8 cellular contexts compared by ENCODE assay signal in the genomic region with DNA sequence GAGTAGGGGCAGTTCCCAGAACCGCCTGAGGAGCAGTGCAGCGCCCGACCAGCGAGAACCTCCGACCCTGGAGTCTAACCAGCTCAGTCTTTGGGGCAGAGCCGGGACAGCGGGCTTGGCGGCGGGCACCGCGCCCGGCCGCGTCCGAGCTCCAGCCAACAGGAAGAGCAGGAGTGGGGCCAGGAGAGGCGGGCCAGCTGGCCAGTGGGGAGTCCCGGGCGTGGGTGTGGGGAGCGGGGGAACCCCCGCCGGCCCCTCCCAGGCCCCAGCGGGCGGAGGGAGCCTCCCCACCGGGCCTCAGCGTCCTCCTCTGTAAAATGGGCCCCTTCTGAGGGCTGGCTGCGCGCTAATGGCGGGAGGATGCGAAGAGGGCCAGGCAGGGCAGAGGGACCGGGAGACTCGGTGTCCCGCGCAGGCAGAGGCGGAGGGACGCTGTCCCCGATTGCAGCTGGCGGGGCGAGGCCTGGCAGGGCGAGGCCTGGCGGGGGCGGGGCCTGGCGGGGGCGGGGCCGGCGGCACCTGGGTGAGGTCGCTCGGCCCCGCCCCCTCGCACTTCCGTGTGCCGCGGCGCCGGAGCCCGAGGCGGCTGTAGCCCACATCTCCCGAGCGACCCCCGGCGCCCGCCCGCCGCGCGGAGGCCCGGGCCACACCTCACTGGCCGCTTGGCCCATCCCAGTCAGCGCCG. TPM values are rescaled to one million over a fixed set of nuclear protein-coding genes. Genes with fewer than 3 reads are reported as not detected.
DNase-seq lines count a peak whose midpoint lies in the region; ATAC-seq, FAIRE-seq and TF ChIP-seq lines count a peak whose summit lies in the region.

A gene (plus strand): TSS at position 550 of the 685 bp plus-strand sequence. CDS start 17,214 bp downstream, outside the sequence.

- peak within 1 kb of the TSS; percentile 60; the same call in 1 of the 2 replicates for H2AFZ ChIP-seq in H1 (ENCODE audit: low read length)

- no peak within 1 kb of the TSS for H2BK5ac ChIP-seq in H1 (ENCODE audit: low read depth, low read length)

- no peak within 1 kb of the TSS for H4K91ac ChIP-seq in H1 (replicated peaks; ENCODE audit: insufficient read length, low read length)

- H3K4ac ChIP-seq in H1 (replicated peaks; ENCODE audit: insufficient read length, low read depth, low read length), result no peak within 1 kb of the TSS

- no peak within 1 kb of the TSS for H2BK120ac ChIP-seq in H1 (replicated peaks; ENCODE audit: low read depth, low read length)

- peaks cover 3 to 8% of the 10 kb centered on the region in 2 experiments for H4K20me1 ChIP-seq in H1 (replicated peaks in 1 of 2; ENCODE audit: control insufficient read depth in 1 of 2, insufficient read depth in 2 of 2, low read length in 2 of 2)

- no peaks in the 10 kb centered on the region for H3K36me3 ChIP-seq in H1 (ENCODE audit: control insufficient read depth in 2 of 4, insufficient read depth in 4 of 4, low read length in 3 of 4)

- TF ChIP-seq RAD21 in H1 (IDR thresholded peaks at IDR 0.05 in 1 of 2, conservative IDR thresholded peaks at IDR 0.05 in 1 of 2; ENCODE audit: low read depth in 2 of 2, low read length in 2 of 2), result peak; percentile 35

- H3K4me3 ChIP-seq in H1 (ENCODE audit: extremely low read depth in 1 of 4, insufficient read depth in 2 of 4, low read depth in 3 of 4, low read length in 4 of 4), result peak within 1 kb of the TSS; percentile 85 to 94 (median 92)

- peak; percentile 43 for ATAC-seq in HG03095 (IDR thresholded peaks at IDR 0.05; ENCODE audit: unreplicated experiment)

- CTCF ChIA-PET in activated CD8-positive, alpha-beta memory T cell treated with anti-CD3 and anti-CD28 coated beads for 36 hours (lab: Charles Lee), result interaction anchor here (0.5 to 1.9 kb wide), 2 partner anchors 35 to 57 kb away, joined by 3 to 7 read pairs; no protein-coding TSS in a partner anchor
- CTCF ChIA-PET in H1 (lab: Charles Lee; ENCODE audit: partially characterized antibody), result interaction anchor here (0.7 to 4.0 kb wide), 14 partner anchors 9 to 59 kb away, joined by 3 to 30 read pairs (median 5); a partner anchor contains a TSS

- H3K23ac ChIP-seq in H1 (ENCODE audit: insufficient read length), result no peak within 1 kb of the TSS

- no peak within 1 kb of the TSS for H3K27ac ChIP-seq in H1 (ENCODE audit: low read depth, low read length)

- peaks cover 0 to 9% of the 10 kb centered on the region in 2 experiments; a peak in 1 of 4 replicates for H3K79me2 ChIP-seq in H1 (ENCODE audit: control insufficient read depth in 1 of 2, insufficient read depth in 2 of 2, low read length in 2 of 2)

- TF ChIP-seq EP300 in H1 (IDR thresholded peaks at IDR 0.05; ENCODE audit: borderline replicate concordance in 1 of 2, low read depth in 2 of 2, low read length in 2 of 2), result no peak

- no peak for FAIRE-seq in H1 (lab: Jason Lieb, UNC)

- H3K18ac ChIP-seq in H1 (ENCODE audit: extremely low read depth, low read length), result peak within 1 kb of the TSS; percentile 71

- H3K23me2 ChIP-seq in H1 (ENCODE audit: low read depth, low read length), result peaks cover 14% of the 10 kb centered on the region

- peak; percentile 96 for DNase-seq in AG08396 (ENCODE audit: low spot score)
- DNase-seq in NCI-H526 treated with DMSO at 0.1 percent for 48 hours (lab: John Stamatoyannopoulos, UW), result peak; percentile 43
- peak in 1 of 2 experiments; percentile 84 for DNase-seq in H1 (ENCODE audit: low read depth in 1 of 2, low spot score in 2 of 2)
- DNase-seq in mesenteric fat pad (ENCODE audit: low spot score), result peak; percentile 96
- peak; percentile 59 for DNase-seq in stimulated activated CD8-positive, alpha-beta memory T cell treated with anti-CD3 and anti-CD28 coated beads, Interleukin-15, amount 100 ng/mL, for 1 hour (ENCODE audit: low read depth)

- 3% methylated on average over 30 of the region's 69 CpGs; no CpG with 5 or more reads in 1 of the 2 experiments for WGBS in H1 (ENCODE audit: extremely low coverage in 1 of 2, insufficient coverage in 1 of 2, insufficient read length in 1 of 2, insufficient replicate concordance in 2 of 2, low coverage in 1 of 2, low lambda C conversion rate in 2 of 2, missing lambda C conversion rate in 1 of 2), 2 experiments

- H3K4me1 ChIP-seq in H1 (replicated peaks in 1 of 4; ENCODE audit: control insufficient read depth in 3 of 4, insufficient read depth in 4 of 4, low read length in 3 of 4), result peaks cover 3 to 35% (median 21%) of the 10 kb centered on the region in 4 experiments

- peak within 1 kb of the TSS; percentile 87 to 93 for H3K4me2 ChIP-seq in H1 (ENCODE audit: insufficient read depth in 1 of 2, low read depth in 2 of 2, low read length in 2 of 2)

- peaks cover 0 to 17% (median 6%) of the 10 kb centered on the region in 4 experiments; a peak in 3 of 7 replicates for H3K27me3 ChIP-seq in H1 (replicated peaks in 1 of 4; ENCODE audit: control insufficient read depth in 3 of 4, extremely low read depth in 1 of 4, insufficient read depth in 3 of 4, low read length in 3 of 4)

- H3K14ac ChIP-seq in H1 (ENCODE audit: insufficient read length), result no peak within 1 kb of the TSS

- POLR2A ChIA-PET in activated CD8-positive, alpha-beta memory T cell treated with anti-CD3 and anti-CD28 coated beads for 36 hours (lab: Charles Lee), result interaction anchor here (1.3 to 1.4 kb wide), 2 partner anchors 9 to 31 kb away, joined by 6 read pairs; a partner anchor contains a TSS
- POLR2A ChIA-PET in H1 (lab: Charles Lee; ENCODE audit: partially characterized antibody), result interaction anchor here (0.8 to 7.4 kb wide), 6 partner anchors 9 to 57 kb away, joined by 3 to 56 read pairs (median 3); no protein-coding TSS in a partner anchor

- H2AK5ac ChIP-seq in H1 (ENCODE audit: low read depth, low read length), result no peak within 1 kb of the TSS

- TF ChIP-seq POLR2A in GM18526 (IDR thresholded peaks at IDR 0.05; ENCODE audit: extremely low read depth, insufficient read length), result peak; percentile 66
- peak in 1 of 2 experiments; percentile 21; a peak in 1 of 3 replicates for TF ChIP-seq POLR2A in H1 (IDR thresholded peaks at IDR 0.05; ENCODE audit: control extremely low read depth in 1 of 2, low read depth in 2 of 2, low read length in 2 of 2)

- H2BK20ac ChIP-seq in H1 (ENCODE audit: low read length), result no peak within 1 kb of the TSS

- peak in 2 of 3 experiments; percentile 54 to 66; a peak in 3 of 4 replicates for TF ChIP-seq CTCF in H1 (IDR thresholded peaks at IDR 0.05; ENCODE audit: control extremely low read depth in 1 of 3, insufficient read depth in 1 of 3, low read depth in 1 of 3, low read length in 3 of 3)

- H2BK12ac ChIP-seq in H1 (ENCODE audit: low read depth, low read length), result no peak within 1 kb of the TSS

- H3K56ac ChIP-seq in H1 (replicated peaks; ENCODE audit: insufficient read length, low read depth, low read length), result peak within 1 kb of the TSS; percentile 52

- H3K9me3 ChIP-seq in H1 (ENCODE audit: insufficient read depth in 2 of 2, low read depth in 1 of 2, low read length in 1 of 2), result no peaks in the 10 kb centered on the region

- H4K8ac ChIP-seq in H1 (ENCODE audit: extremely low read depth, insufficient read depth, low read length), result 0 out of 2 replicates have a peak within 1 kb of the TSS, but pooled peaks have one; percentile 15

- 0 out of 2 replicates have a peak within 1 kb of the TSS, but pooled peaks have one; percentile 72 for H2BK15ac ChIP-seq in H1 (ENCODE audit: low read length)

- H3K9ac ChIP-seq in H1 (replicated peaks in 1 of 4; ENCODE audit: extremely low read depth in 1 of 4, low read depth in 3 of 4, low read length in 3 of 4), result peak within 1 kb of the TSS in 2 of 4 experiments; percentile 45 to 67; a peak in 4 of 7 replicates

- no peak within 1 kb of the TSS for H4K5ac ChIP-seq in H1 (ENCODE audit: insufficient read length, low read depth, low read length)

- peaks cover 14% of the 10 kb centered on the region for H3K79me1 ChIP-seq in H1 (ENCODE audit: low read depth, low read length)

TF ChIP-seq in H1, 55 proteins besides CTCF, POLR2A, EP300 and RAD21:
- TF ChIP-seq ZNF274 (IDR thresholded peaks at IDR 0.05; ENCODE audit: borderline replicate concordance, extremely low read depth, low read length) (no peak), POLR2AphosphoS5 (IDR thresholded peaks at IDR 0.05; ENCODE audit: low read depth, low read length) (peak; percentile 43; the same call in 1 of the 2 replicates), KDM4A (IDR thresholded peaks at IDR 0.05; ENCODE audit: low read depth, low read length, severe bottlenecking) (peak; percentile 81), MAFK (IDR thresholded peaks at IDR 0.05; ENCODE audit: low read depth, low read length) (no peak), FOSL1 (IDR thresholded peaks at IDR 0.05; ENCODE audit: insufficient read depth, low read depth, low read length) (no peak), TAF1 (IDR thresholded peaks at IDR 0.05; ENCODE audit: low read depth, low read length) (peak; percentile 65), KDM1A (IDR thresholded peaks at IDR 0.05; ENCODE audit: borderline replicate concordance, low read length) (peak; percentile 95), PHF8 (conservative IDR thresholded peaks at IDR 0.05; ENCODE audit: low read depth, low read length) (peak; percentile 49; the same call in 1 of the 2 replicates), TBP (IDR thresholded peaks at IDR 0.05; ENCODE audit: low read depth, low read length) (peak; percentile 79; the same call in 1 of the 2 replicates), CEBPB (IDR thresholded peaks at IDR 0.05; ENCODE audit: low read depth, low read length) (no peak)

RNA-seq across cellular contexts. Expression of the gene that starts here (rescaled TPM):
- total RNA-seq in activated CD8-positive, alpha-beta memory T cell treated with anti-CD3 and anti-CD28 coated beads for 36 hours, result 10 to 100 TPM; 20.6 to 21.4 TPM
- total RNA-seq in H1 (2021; fragmentation: NEBNext Ultra II Directional; extraction: Animal tissue kit (Norgen Biotek cat#: 25700)), result 22.2 and 22.6 TPM in 2 replicates
- polyA plus RNA-seq in H1 (2011; rRNA removed), result 23.9 and 27.0 TPM in 2 replicates
- polyA plus RNA-seq in H1 (2011; cell fraction: cytosol; rRNA removed), result 30.9 TPM
- polyA plus RNA-seq in H1 (2011; cell fraction: nucleus; rRNA removed), result 34.6 TPM
- 18.6 to 28.0 TPM (median 26.1 TPM) in 4 replicates for polyA plus RNA-seq in H1 (2012, experiment 1 of 2)
- polyA plus RNA-seq in H1 (2012, experiment 2 of 2), result 15.9 TPM
- polyA plus RNA-seq in H1 (2013, experiment 1 of 2), result 14.0 TPM
- 14.8 TPM for polyA plus RNA-seq in H1 (2013, experiment 2 of 2)
- 26.9 and 27.6 TPM in 2 replicates for polyA minus RNA-seq in H1 (2011; rRNA and poly(A)+ RNA removed)
- 15.3 TPM for polyA minus RNA-seq in H1 (2011; cell fraction: cytosol; rRNA and poly(A)+ RNA removed)
- polyA minus RNA-seq in H1 (2011; cell fraction: nucleus; rRNA and poly(A)+ RNA removed), result 13.2 TPM
- 80.4 TPM for total RNA-seq in mesenteric fat pad
